In the genomic region with DNA sequence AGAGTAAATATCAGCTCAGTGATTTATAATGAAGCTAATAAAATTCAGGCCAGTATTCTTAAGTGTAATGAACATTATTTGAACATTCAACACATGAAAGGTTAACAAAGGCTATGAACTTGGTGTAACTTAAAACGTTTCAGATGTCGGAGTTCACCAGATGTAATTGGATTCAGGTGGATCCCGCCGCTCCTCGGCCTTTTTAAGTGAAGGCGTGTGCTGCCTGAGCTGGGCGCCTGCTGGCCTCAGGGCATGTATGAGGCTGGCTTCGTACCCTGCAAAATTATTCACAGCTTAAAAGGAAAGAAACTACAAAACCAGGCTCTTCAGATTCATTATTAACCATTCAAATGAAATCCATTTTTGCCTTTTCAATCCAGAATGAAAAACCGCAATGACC, we compare ENCODE assay signal across 23 cellular contexts.
DNase-seq lines count a peak whose midpoint lies in the region; ATAC-seq and TF ChIP-seq lines count a peak whose summit lies in the region.
"Had no signal": no experiment of that assay in that cellular context is flagged by ENCODE, and none has a peak within 500 bp of the region (broad histone marks: within the 10 kb centered on the region; RNA-seq: fewer than 3 reads in every experiment).

No MANE protein-coding gene starts in this region.

- TF ChIP-seq CTCF in gastrocnemius medialis (IDR thresholded peaks at IDR 0.05 in 4 of 5, conservative IDR thresholded peaks at IDR 0.05 in 1 of 5), result no peak

- H3K27ac ChIP-seq in SK-N-MC (no peak overlapping the region), gastrocnemius medialis (no peak overlapping the region)
- H3K27ac ChIP-seq: PC-9 had no signal

- TF ChIP-seq POLR2A in gastrocnemius medialis (IDR thresholded peaks at IDR 0.05), result no peak

- 0 out of 2 replicates have a peak overlapping the region, but pooled peaks have one; percentile 24 for H3K4me3 ChIP-seq in SK-N-MC
- H3K4me3 ChIP-seq in gastrocnemius medialis, result no peak overlapping the region
- H3K4me3 ChIP-seq: PC-9 had no signal

- no peaks in the 10 kb centered on the region for H3K4me1 ChIP-seq in gastrocnemius medialis
- H3K4me1 ChIP-seq: BE2C had no signal

- intact Hi-C loops in gastrocnemius medialis (cut with DNase I; ENCODE audit: low total_unique reads), result no loop called here

- no peak overlapping the region for H3K9ac ChIP-seq in SK-N-MC (ENCODE audit: insufficient read length)

- DNase-seq in NCI-H2107 treated with DMSO at 0.1 percent for 48 hours (lab: John Stamatoyannopoulos, UW; ENCODE audit: unreplicated experiment) (peak; percentile 39), NCI-H2107 (lab: John Stamatoyannopoulos, UW) (no peak), SK-N-MC (ENCODE audit: low read depth, low spot score) (no peak), left kidney (ENCODE audit: low read depth, low spot score) (peak; percentile 58), gastrocnemius medialis (no peak), D341Med (ENCODE audit: low spot score) (no peak)
- DNase-seq in activated T-cell treated with anti-CD3 and anti-CD28 coated beads, Interleukin-2, amount 50 U/mL, for 1 hour, result no peak
- DNase-seq: 8988T; ACHN; BE2C; Calu3; CD8-positive, alpha-beta memory T cell; DMS53; NCI-H1048; NCI-H1694; NCI-H2029 treated with DMSO at 0.1 percent for 48 hours; NCI-H446; NCI-H524 treated with DMSO at 0.1 percent for 48 hours; NCI-H82; PC-9; RPMI8226; SHP77 had no signal

- ATAC-seq in gastrocnemius medialis (no peak), GM19035 (IDR thresholded peaks at IDR 0.05; ENCODE audit: unreplicated experiment) (no peak)

- in situ Hi-C loops in gastrocnemius medialis (cut with MboI; ENCODE audit: low sequenced_read_pairs in 4 of 4), result no loop called here

- H3K36me3 ChIP-seq in SK-N-MC (ENCODE audit: insufficient read depth, low read length) (no peaks in the 10 kb centered on the region), gastrocnemius medialis (no peaks in the 10 kb centered on the region)
- H3K36me3 ChIP-seq: BE2C had no signal

- H3K9me3 ChIP-seq in SK-N-MC (ENCODE audit: low read depth, low read length), result no peaks in the 10 kb centered on the region
- H3K9me3 ChIP-seq in gastrocnemius medialis, result no peaks in the 10 kb centered on the region
- H3K9me3 ChIP-seq: BE2C had no signal

- no peaks in the 10 kb centered on the region for H3K27me3 ChIP-seq in gastrocnemius medialis

Comparison
In these comparisons a context has a peak if more than half of its experiments do, and no peak if none do; other contexts are left out.
1. DNase-seq: peak in NCI-H2107 treated with DMSO at 0.1 percent for 48 hours (single experiment) and left kidney (single experiment); none in NCI-H2107 (single experiment), SK-N-MC (single experiment), activated T-cell treated with anti-CD3 and anti-CD28 coated beads, Interleukin-2, amount 50 U/mL, for 1 hour (single experiment), gastrocnemius medialis (0 of 2) and D341Med (single experiment).